25 cellular contexts compared by ENCODE assay signal in the genomic region with DNA sequence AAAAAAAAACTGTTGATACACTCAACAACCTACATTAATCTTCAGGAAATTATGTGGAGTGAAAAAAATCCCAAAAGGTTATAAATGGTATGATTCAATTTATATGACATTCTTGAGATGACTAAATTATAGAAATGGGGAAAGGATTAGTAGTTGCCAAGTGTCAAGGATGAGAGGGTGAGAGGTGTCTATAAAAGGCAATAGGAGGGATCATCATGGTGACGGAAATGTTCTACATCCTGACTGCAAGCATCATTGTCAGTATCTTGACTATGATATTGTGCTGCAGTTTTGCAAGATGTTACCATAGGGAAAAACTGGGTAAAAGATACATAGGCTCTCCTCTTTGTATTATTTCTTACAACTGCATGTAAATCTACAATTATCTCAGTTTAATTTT.
"Had no signal": no experiment of that assay in that cellular context is flagged by ENCODE, and none has a peak within 500 bp of the region (broad histone marks: within the 10 kb centered on the region; RNA-seq: fewer than 3 reads in every experiment).

No MANE protein-coding gene starts in this region.

- DNase-seq: activated B cell treated with CpG ODN at 0.5 μM for 24 hours; activated CD4-positive, alpha-beta memory T cell treated with anti-CD3 and anti-CD28 coated beads for 36 hours; activated CD4-positive, alpha-beta T cell treated with anti-CD3 and anti-CD28 coated beads for 4 hours; activated CD4-positive, alpha-beta T cell treated with anti-CD3 and anti-CD28 coated beads, Interleukin-2, amount 50 U/mL, for 1 hour; activated CD4-positive, CD25-positive, alpha-beta regulatory T cell treated with anti-CD3 and anti-CD28 coated beads, Interleukin-2, amount 50 U/mL, for 72 hours; activated CD8-positive, alpha-beta memory T cell treated with anti-CD3 and anti-CD28 coated beads, Interleukin-2, amount 50 U/mL, for 4 hours; activated effector memory CD4-positive, alpha-beta T cell treated with Interleukin-2 at 50 U/mL for 16 hours; activated naive CD4-positive, alpha-beta T cell treated with anti-CD3 and anti-CD28 coated beads, Interleukin-2, amount 10 ng/mL, durations not matched to agents 7 days and 5 days; activated T-cell treated with anti-CD3 and anti-CD28 coated beads for 4 hours; activated T-cell treated with anti-CD3 and anti-CD28 coated beads, Interleukin-2, amount 50 U/mL, for 4 hours; amygdala; MM.1S; MV-4-11; NCI-H1092; NCI-H1436 treated with DMSO at 0.1 percent for 48 hours; NCI-H1694 treated with DMSO at 0.1 percent for 48 hours; NCI-H345; Peyer's patch; Right ventricle myocardium superior; SW 1271; T-helper 1 cell; T-helper 2 cell; T-helper 9 cell had no signal

- H3K4me3 Mint-ChIP-seq: activated B cell treated with CpG ODN at 0.5 μM for 24 hours; activated CD4-positive, alpha-beta memory T cell treated with anti-CD3 and anti-CD28 coated beads for 36 hours; activated naive CD4-positive, alpha-beta T cell treated with anti-CD3 and anti-CD28 coated beads, Interleukin-2, amount 10 ng/mL, durations not matched to agents 7 days and 5 days; activated naive CD8-positive, alpha-beta T cell; activated T-cell treated with anti-CD3 and anti-CD28 coated beads, Interleukin-2, amount 50 U/mL, for 4 hours; activated T-helper 1 cell treated with anti-CD3 and anti-CD28 coated beads, Interleukin-12 subunit alpha, Interleukin-12 subunit beta, Interleukin-2, Interleukin-4 antibody, amounts not matched to agents 30 ng/mL and 10 ng/mL and 1 ng/mL, durations not matched to agents 14 hours and 24 hours and 36 hours had no signal

- ATAC-seq: activated T-cell treated with anti-CD3 and anti-CD28 coated beads, Interleukin-2, amount 50 U/mL, for 4 hours had no signal

- H3K9me3 Mint-ChIP-seq: activated B cell treated with CpG ODN at 0.5 μM for 24 hours; activated CD4-positive, alpha-beta memory T cell treated with anti-CD3 and anti-CD28 coated beads for 36 hours; activated naive CD4-positive, alpha-beta T cell treated with anti-CD3 and anti-CD28 coated beads, Interleukin-2, amount 10 ng/mL, durations not matched to agents 7 days and 5 days; activated T-cell treated with anti-CD3 and anti-CD28 coated beads, Interleukin-2, amount 50 U/mL, for 4 hours; activated T-helper 1 cell treated with anti-CD3 and anti-CD28 coated beads, Interleukin-12 subunit alpha, Interleukin-12 subunit beta, Interleukin-2, Interleukin-4 antibody, amounts not matched to agents 30 ng/mL and 10 ng/mL and 1 ng/mL, durations not matched to agents 14 hours and 24 hours and 36 hours had no signal

- H3K27ac Mint-ChIP-seq: activated B cell treated with CpG ODN at 0.5 μM for 24 hours; activated CD4-positive, alpha-beta memory T cell treated with anti-CD3 and anti-CD28 coated beads for 36 hours; activated naive CD4-positive, alpha-beta T cell treated with anti-CD3 and anti-CD28 coated beads, Interleukin-2, amount 10 ng/mL, durations not matched to agents 7 days and 5 days; activated naive CD8-positive, alpha-beta T cell; activated T-helper 1 cell treated with anti-CD3 and anti-CD28 coated beads, Interleukin-12 subunit alpha, Interleukin-12 subunit beta, Interleukin-2, Interleukin-4 antibody, amounts not matched to agents 30 ng/mL and 10 ng/mL and 1 ng/mL, durations not matched to agents 14 hours and 24 hours and 36 hours had no signal

- H3K4me1 Mint-ChIP-seq: activated naive CD4-positive, alpha-beta T cell treated with anti-CD3 and anti-CD28 coated beads, Interleukin-2, amount 10 ng/mL, durations not matched to agents 7 days and 5 days had no signal
